In genomic region chr5:93874491-93874890, GRCh38 we compare ENCODE assay signal across 15 cellular contexts.
DNase-seq lines count a peak whose midpoint lies in the region; ATAC-seq and TF ChIP-seq lines count a peak whose summit lies in the region.
"Had no signal": no experiment of that assay in that cellular context is flagged by ENCODE, and none has a peak within 500 bp of the region (broad histone marks: within the 10 kb centered on the region; RNA-seq: fewer than 3 reads in every experiment).

No MANE protein-coding gene starts in this region.

- no peak overlapping the region for H3K4me3 ChIP-seq in esophagus muscularis mucosa

- no peak for TF ChIP-seq CTCF in natural killer cell (IDR thresholded peaks at IDR 0.05)
- no peak for TF ChIP-seq CTCF in esophagus muscularis mucosa (IDR thresholded peaks at IDR 0.05)
- TF ChIP-seq CTCF in GM20000 (IDR thresholded peaks at IDR 0.05; ENCODE audit: extremely low read depth, missing control alignments), result no peak

- peak overlapping the region; percentile 3 to 65 for H3K27ac Mint-ChIP-seq in natural killer cell treated with Interleukin-12 subunit alpha and Interleukin-12 subunit beta and Interleukin-15 and Interleukin-18, amount 100 ng/mL, for 72 hours
- H3K27ac Mint-ChIP-seq in natural killer cell, result no peak overlapping the region

- no peak for TF ChIP-seq EP300 in esophagus muscularis mucosa (IDR thresholded peaks at IDR 0.05)

- no peaks in the 10 kb centered on the region for H3K36me3 ChIP-seq in esophagus muscularis mucosa

- H3K9me3 ChIP-seq in esophagus muscularis mucosa, result no peaks in the 10 kb centered on the region

- no peak for TF ChIP-seq POLR2A in esophagus muscularis mucosa (IDR thresholded peaks at IDR 0.05; ENCODE audit: low read depth)

- H3K4me1 Mint-ChIP-seq in natural killer cell treated with Interleukin-12 subunit alpha and Interleukin-12 subunit beta and Interleukin-15 and Interleukin-18, amount 100 ng/mL, for 72 hours (ENCODE audit: low read depth in 2 of 2), result peaks cover 13 to 19% of the 10 kb centered on the region in 2 donors
- peaks cover 6 to 10% of the 10 kb centered on the region in 2 donors for H3K4me1 Mint-ChIP-seq in natural killer cell

- no peaks in the 10 kb centered on the region for H3K27me3 Mint-ChIP-seq in natural killer cell treated with Interleukin-12 subunit alpha and Interleukin-12 subunit beta and Interleukin-15 and Interleukin-18, amount 100 ng/mL, for 72 hours
- no peaks in the 10 kb centered on the region for H3K27me3 Mint-ChIP-seq in natural killer cell (ENCODE audit: low read depth in 2 of 2)

- intact Hi-C loops in natural killer cell (cut with micrococcal nuclease) (no loop called here), esophagus muscularis mucosa (cut with DNase I) (no loop called here)

- DNase-seq in natural killer cell treated with Interleukin-12 subunit alpha and Interleukin-12 subunit beta and Interleukin-15 and Interleukin-18, amount 100 ng/mL, for 72 hours (ENCODE audit: low spot score), result no peak
- DNase-seq in natural killer cell, result no peak
- DNase-seq in esophagus muscularis mucosa (ENCODE audit: extremely low spot score), result no peak
- no peak for DNase-seq in NCI-H1694 (lab: John Stamatoyannopoulos, UW)
- DNase-seq in Kasumi-1 (lab: John Stamatoyannopoulos, UW), result no peak
- DNase-seq in GM20000 (ENCODE audit: low spot score), result no peak
- DNase-seq: ACHN; activated T-cell treated with anti-CD3 and anti-CD28 coated beads, Interleukin-2, amount 50 U/mL, for 4 hours; cortex of kidney; NCI-H187; T1000 had no signal

- H3K9me3 Mint-ChIP-seq in natural killer cell treated with Interleukin-12 subunit alpha and Interleukin-12 subunit beta and Interleukin-15 and Interleukin-18, amount 100 ng/mL, for 72 hours, result no peaks in the 10 kb centered on the region
- no peaks in the 10 kb centered on the region for H3K9me3 Mint-ChIP-seq in natural killer cell
- H3K9me3 Mint-ChIP-seq: activated T-cell treated with anti-CD3 and anti-CD28 coated beads, Interleukin-2, amount 50 U/mL, for 4 hours had no signal

- H3K4me1 ChIP-seq in esophagus muscularis mucosa, result peaks cover 0 to 6% (median 0%) of the 10 kb centered on the region in 4 donors

- peaks cover 5% of the 10 kb centered on the region for H3K36me3 Mint-ChIP-seq in natural killer cell treated with Interleukin-12 subunit alpha and Interleukin-12 subunit beta and Interleukin-15 and Interleukin-18, amount 100 ng/mL, for 72 hours
- H3K36me3 Mint-ChIP-seq in natural killer cell, result peaks cover 5% of the 10 kb centered on the region

- peak overlapping the region; percentile 5 for H3K4me3 Mint-ChIP-seq in natural killer cell treated with Interleukin-12 subunit alpha and Interleukin-12 subunit beta and Interleukin-15 and Interleukin-18, amount 100 ng/mL, for 72 hours
- H3K4me3 Mint-ChIP-seq in natural killer cell, result no peak overlapping the region
- H3K4me3 Mint-ChIP-seq: activated T-cell treated with anti-CD3 and anti-CD28 coated beads, Interleukin-2, amount 50 U/mL, for 4 hours had no signal

- H3K27me3 ChIP-seq in esophagus muscularis mucosa, result no peaks in the 10 kb centered on the region

- peak; percentile 61 to 67 for ATAC-seq in natural killer cell treated with Interleukin-12 subunit alpha and Interleukin-12 subunit beta and Interleukin-15 and Interleukin-18, amount 100 ng/mL, for 72 hours
- ATAC-seq in natural killer cell (no peak), HG02798 (IDR thresholded peaks at IDR 0.05; ENCODE audit: poor library complexity, unreplicated experiment) (peak; percentile 78), HG03565 (IDR thresholded peaks at IDR 0.05; ENCODE audit: unreplicated experiment) (peak; percentile 48)
- ATAC-seq: left lobe of liver, Panc1 had no signal

- H3K27ac ChIP-seq in esophagus muscularis mucosa (replicated peaks in 1 of 4), result no peak overlapping the region

Comparison
In these comparisons a context has a peak if more than half of its experiments do, and no peak if none do; other contexts are left out.
1. ATAC-seq: peak in natural killer cell treated with Interleukin-12 subunit alpha and Interleukin-12 subunit beta and Interleukin-15 and Interleukin-18, amount 100 ng/mL, for 72 hours (2 of 2), HG02798 (single experiment) and HG03565 (single experiment); none in natural killer cell (0 of 3).
2. H3K27ac Mint-ChIP-seq: peak in natural killer cell treated with Interleukin-12 subunit alpha and Interleukin-12 subunit beta and Interleukin-15 and Interleukin-18, amount 100 ng/mL, for 72 hours (2 of 2); none in natural killer cell (0 of 2).